ENCODE assay signal across 2 cellular contexts in genomic region chr2:164565345-164565744, GRCh38.
TF ChIP-seq lines count a peak whose summit lies in the region.

No MANE protein-coding gene starts in this region.

TF ChIP-seq in A549, 52 proteins besides CTCF, POLR2A, EP300 and RAD21:
- TF ChIP-seq FOSB (CRISPR knock-in tag; IDR thresholded peaks at IDR 0.05) = no peak
- TF ChIP-seq CHD2 (IDR thresholded peaks at IDR 0.05; ENCODE audit: low read length, partially characterized antibody) = no peak
- TF ChIP-seq RFX5 (IDR thresholded peaks at IDR 0.05) = no peak
- TF ChIP-seq MAFK (IDR thresholded peaks at IDR 0.05; ENCODE audit: partially characterized antibody) = no peak
- TF ChIP-seq JUNB (IDR thresholded peaks at IDR 0.05) = no peak
- TF ChIP-seq PBX3 (IDR thresholded peaks at IDR 0.05) = no peak
- no peak for TF ChIP-seq POLR2AphosphoS2 (conservative IDR thresholded peaks at IDR 0.05; ENCODE audit: low read length)
- TF ChIP-seq HOXA7 (CRISPR knock-in tag; IDR thresholded peaks at IDR 0.05) = no peak
- TF ChIP-seq ELK1 (IDR thresholded peaks at IDR 0.05; ENCODE audit: low read depth, low read length) = no peak
- TF ChIP-seq TFCP2L1 (CRISPR knock-in tag; IDR thresholded peaks at IDR 0.05) = no peak
- no peak for TF ChIP-seq MAZ (IDR thresholded peaks at IDR 0.05; ENCODE audit: borderline replicate concordance, low read depth, low read length)
- no peak for TF ChIP-seq CHD4 (IDR thresholded peaks at IDR 0.05; ENCODE audit: borderline replicate concordance)
- TF ChIP-seq KDM1A (IDR thresholded peaks at IDR 0.05; ENCODE audit: low read depth) = no peak
- no peak for TF ChIP-seq CBX2 (IDR thresholded peaks at IDR 0.05; ENCODE audit: borderline replicate concordance, low read depth)
- TF ChIP-seq SREBF2 (IDR thresholded peaks at IDR 0.05) = no peak

TF ChIP-seq in endothelial cell of umbilical vein, 7 proteins besides CTCF, POLR2A, EP300 and RAD21:
- TF ChIP-seq POLR2AphosphoS5 (IDR thresholded peaks at IDR 0.05; ENCODE audit: insufficient read depth, low read depth, low read length) = no peak
- no peak for TF ChIP-seq JUN (IDR thresholded peaks at IDR 0.05; ENCODE audit: borderline replicate concordance, insufficient read depth, insufficient read length, low read depth)
- TF ChIP-seq FOS (IDR thresholded peaks at IDR 0.05; ENCODE audit: borderline replicate concordance, insufficient read depth, low read length) = no peak
- no peak for TF ChIP-seq MAX (IDR thresholded peaks at IDR 0.05; ENCODE audit: insufficient read depth, insufficient read length)
- no peak for TF ChIP-seq GATA2 (IDR thresholded peaks at IDR 0.05; ENCODE audit: insufficient read depth, insufficient read length, low read depth, low read length)
- no peak for TF ChIP-seq EZH2 (IDR thresholded peaks at IDR 0.05; ENCODE audit: borderline replicate concordance, low read depth, low read length, severe bottlenecking)
